23 cellular contexts compared by ENCODE assay signal in the genomic region with DNA sequence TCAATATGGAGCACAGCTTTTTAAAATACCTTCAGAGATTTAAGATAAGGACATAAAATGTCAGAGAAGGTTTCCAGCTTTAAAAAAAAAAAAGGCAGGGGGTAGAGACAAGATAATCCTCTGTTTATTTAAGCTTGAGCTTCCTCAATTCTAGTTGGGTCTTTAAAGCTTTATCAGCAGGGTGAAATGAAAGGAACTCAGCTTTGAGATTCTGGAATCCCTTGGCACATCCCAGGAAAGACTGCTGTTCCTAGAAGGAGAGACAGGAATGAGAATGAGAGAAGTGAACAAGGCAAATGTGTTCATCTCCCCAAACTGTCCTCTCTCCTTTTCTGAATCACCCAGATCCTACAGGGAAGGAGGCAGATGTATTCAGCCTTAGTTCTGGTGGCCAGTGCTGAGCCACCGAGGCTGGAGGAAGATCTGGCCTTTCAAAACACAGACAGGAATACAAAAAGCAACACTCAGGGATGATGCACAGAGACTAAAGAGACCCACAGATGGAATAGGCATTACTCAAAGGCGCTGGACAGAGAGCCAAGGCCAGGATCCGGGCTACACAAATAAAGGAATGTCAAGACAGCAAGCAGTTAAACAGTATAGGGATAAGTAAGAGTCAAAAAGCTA.
DNase-seq lines count a peak whose midpoint lies in the region; ATAC-seq and TF ChIP-seq lines count a peak whose summit lies in the region.
"Had no signal": no experiment of that assay in that cellular context is flagged by ENCODE, and none has a peak within 500 bp of the region (broad histone marks: within the 10 kb centered on the region; RNA-seq: fewer than 3 reads in every experiment).

No MANE protein-coding gene starts in this region.

- peaks cover 3% of the 10 kb centered on the region for H3K27me3 Mint-ChIP-seq in endodermal cell (ENCODE audit: insufficient read depth)
- H3K27me3 Mint-ChIP-seq: CD4-positive, alpha-beta T cell had no signal

- H3K4me3 ChIP-seq in GM23248 = no peak overlapping the region
- H3K4me3 ChIP-seq in endodermal cell (ENCODE audit: low read length) = peak overlapping the region; percentile 59
- H3K4me3 ChIP-seq in mesodermal cell (ENCODE audit: extremely low read depth, insufficient read depth, low read length, poor library complexity, severe bottlenecking) = no peak overlapping the region
- H3K4me3 ChIP-seq: BLaER1, SJSA1 had no signal

- peak overlapping the region; percentile 32; the same call in 1 of the 2 replicates for H2AFZ ChIP-seq in GM23248

- no peaks in the 10 kb centered on the region for H3K9me2 ChIP-seq in GM23248 (ENCODE audit: insufficient read depth)

- ATAC-seq in HG03565 (IDR thresholded peaks at IDR 0.05; ENCODE audit: unreplicated experiment) = no peak
- ATAC-seq: Right ventricle myocardium inferior had no signal

- H3K9me3 Mint-ChIP-seq in endodermal cell = peaks cover 9% of the 10 kb centered on the region
- H3K9me3 Mint-ChIP-seq: CD4-positive, alpha-beta T cell; H9 had no signal

- no peaks in the 10 kb centered on the region for H3K79me2 ChIP-seq in GM23248 (ENCODE audit: insufficient read depth)

- H3F3A ChIP-seq in GM23248 (ENCODE audit: insufficient read depth) = 0 out of 2 replicates have a peak, but pooled peaks cover 7% of the 10 kb centered on the region

- 66 to 68% methylated on average over 3 of the region's 3 CpGs for WGBS in GM23248 (ENCODE audit: low coverage in 1 of 2, low lambda C conversion rate in 2 of 2, missing lambda C conversion rate in 2 of 2), 2 experiments
- WGBS in endodermal cell (ENCODE audit: insufficient coverage in 1 of 2, insufficient read length in 1 of 2), 2 experiments = 83 to 93% methylated on average over 2 to 3 of the region's 3 CpGs
- 67 to 76% methylated on average over 3 of the region's 3 CpGs for WGBS in mesodermal cell (ENCODE audit: insufficient coverage in 2 of 2), 2 experiments

- H3K27me3 ChIP-seq in GM23248 (replicated peaks; ENCODE audit: insufficient read depth) (no peaks in the 10 kb centered on the region), endodermal cell (ENCODE audit: control insufficient read depth, insufficient read depth, low read length, poor library complexity, severe bottlenecking) (no peaks in the 10 kb centered on the region)
- H3K27me3 ChIP-seq: BLaER1, SJSA1 had no signal

- H3K9ac ChIP-seq in GM23248 (no peak overlapping the region), endodermal cell (ENCODE audit: extremely low read depth, low read length, poor library complexity, severe bottlenecking) (no peak overlapping the region)
- H3K9ac ChIP-seq: BLaER1 had no signal

- H3K4me1 ChIP-seq in GM23248 (ENCODE audit: insufficient read depth) (no peaks in the 10 kb centered on the region), endodermal cell (ENCODE audit: control insufficient read depth, insufficient read depth, low read length) (peaks cover 7% of the 10 kb centered on the region), mesodermal cell (ENCODE audit: control insufficient read depth, insufficient read depth, low read length, poor library complexity, severe bottlenecking) (peaks cover 11% of the 10 kb centered on the region)
- H3K4me1 ChIP-seq: BLaER1, SJSA1 had no signal

- peaks cover 6% of the 10 kb centered on the region for H3K36me3 Mint-ChIP-seq in endodermal cell (ENCODE audit: low read depth)

- H3K27ac ChIP-seq in GM23248 (no peak overlapping the region), endodermal cell (ENCODE audit: low read depth, low read length) (no peak overlapping the region), mesodermal cell (ENCODE audit: low read depth, low read length, severe bottlenecking) (peak overlapping the region; percentile 25)
- H3K27ac ChIP-seq: BLaER1, HL-60, SJSA1 had no signal

- H4K20me1 ChIP-seq in GM23248 (ENCODE audit: insufficient read depth) = no peaks in the 10 kb centered on the region
- H4K20me1 ChIP-seq: BLaER1 had no signal

- no peak overlapping the region for H3K4me2 ChIP-seq in GM23248 (ENCODE audit: unreplicated experiment)
- H3K4me2 ChIP-seq: BLaER1 had no signal

- no peak overlapping the region for H3K4me3 Mint-ChIP-seq in endodermal cell
- H3K4me3 Mint-ChIP-seq: CD4-positive, alpha-beta T cell; H9 had no signal

- TF ChIP-seq CTCF in endodermal cell (conservative IDR thresholded peaks at IDR 0.05) = no peak

- in situ Hi-C loops in GM23248 (cut with MboI) = no loop called here

- peak overlapping the region; percentile 8 for H3K27ac Mint-ChIP-seq in endodermal cell
- H3K27ac Mint-ChIP-seq: CD4-positive, alpha-beta T cell; H9 had no signal

- H3K9me3 ChIP-seq in GM23248 (ENCODE audit: low read depth) = no peaks in the 10 kb centered on the region
- peaks cover 15% of the 10 kb centered on the region for H3K9me3 ChIP-seq in endodermal cell (ENCODE audit: control insufficient read depth, low read length)
- no peaks in the 10 kb centered on the region for H3K9me3 ChIP-seq in mesodermal cell (ENCODE audit: control insufficient read depth, low read length)
- H3K9me3 ChIP-seq: BLaER1, SJSA1 had no signal

- H3K4me1 Mint-ChIP-seq in endodermal cell = peaks cover 38% of the 10 kb centered on the region

- DNase-seq in EH (ENCODE audit: low read depth) = peak; percentile 55
- peak; percentile 20 for DNase-seq in GM23248
- no peak for DNase-seq in endodermal cell
- no peak for DNase-seq in NCI-H1048 (lab: John Stamatoyannopoulos, UW)
- DNase-seq in activated T-cell treated with anti-CD3 and anti-CD28 coated beads, Interleukin-2, amount 50 U/mL, for 48 hours = no peak
- DNase-seq: CD4-positive, alpha-beta T cell; COR-L47; DMS79; H9; KG1; NCI-H1092 treated with DMSO at 0.1 percent for 48 hours; NCI-H1436 treated with DMSO at 0.1 percent for 48 hours; NCI-H2029; NCI-H345; NCI-H524; NCI-H774; OCI-M1 had no signal

- no peaks in the 10 kb centered on the region for H3K36me3 ChIP-seq in GM23248 (ENCODE audit: low read depth)
- no peaks in the 10 kb centered on the region for H3K36me3 ChIP-seq in endodermal cell (ENCODE audit: control insufficient read depth, insufficient read depth, low read length)
- no peaks in the 10 kb centered on the region for H3K36me3 ChIP-seq in mesodermal cell (ENCODE audit: control insufficient read depth, insufficient read depth, low read length)
- H3K36me3 ChIP-seq: BLaER1, SJSA1 had no signal

Comparison
In these comparisons a context has a peak if more than half of its experiments do, and no peak if none do; other contexts are left out.
1. DNase-seq: peak in EH (single experiment) and GM23248 (single experiment); none in endodermal cell (single experiment), NCI-H1048 (single experiment) and activated T-cell treated with anti-CD3 and anti-CD28 coated beads, Interleukin-2, amount 50 U/mL, for 48 hours (0 of 2).